32 cellular contexts compared by ENCODE assay signal in genomic region chr3:188700497-188700896, GRCh38.
DNase-seq lines count a peak whose midpoint lies in the region; ATAC-seq lines count a peak whose summit lies in the region.
"Had no signal": no experiment of that assay in that cellular context is flagged by ENCODE, and none has a peak within 500 bp of the region (broad histone marks: within the 10 kb centered on the region; RNA-seq: fewer than 3 reads in every experiment).

No MANE protein-coding gene starts in this region.

- ATAC-seq in stimulated activated naive CD8-positive, alpha-beta T cell treated with anti-CD3 and anti-CD28 coated beads, Interleukin-15, Interleukin-2, amounts not matched to agents 100 U/mL and 50 U/mL, for 24 hours: peak; percentile 83
- ATAC-seq in GM21526 (IDR thresholded peaks at IDR 0.05; ENCODE audit: low FRiP score, unreplicated experiment): no peak
- ATAC-seq: left lung, right cardiac atrium had no signal

- peak; percentile 51 for DNase-seq in activated CD4-positive, alpha-beta T cell treated with anti-CD3 and anti-CD28 coated beads for 48 hours
- no peak for DNase-seq in activated CD4-positive, alpha-beta T cell treated with anti-CD3 and anti-CD28 coated beads for 1 hour
- DNase-seq in stimulated activated CD4-positive, alpha-beta T cell treated with anti-CD3 and anti-CD28 coated beads, Interleukin-4, amount 100 ng/mL, for 24 hours: peak; percentile 36
- no peak for DNase-seq in stimulated activated CD4-positive, alpha-beta T cell treated with anti-CD3 and anti-CD28 coated beads, Interleukin-2, amount 100 ng/mL, for 48 hours
- peak; percentile 12 for DNase-seq in activated naive CD4-positive, alpha-beta T cell treated with anti-CD3 and anti-CD28 coated beads, Interleukin-2, amount 50 U/mL, for 16 hours
- DNase-seq in stimulated activated naive CD8-positive, alpha-beta T cell treated with anti-CD3 and anti-CD28 coated beads, Interleukin-15, Interleukin-2, amounts not matched to agents 100 U/mL and 50 U/mL, for 24 hours: peak; percentile 16
- no peak for DNase-seq in NCI-H345 (lab: John Stamatoyannopoulos, UW)
- DNase-seq: activated CD4-positive, alpha-beta T cell treated with anti-CD3 and anti-CD28 coated beads, Interleukin-2, amount 10 ng/mL, durations not matched to agents 24 days and 14 days; activated gamma-delta T cell treated with Interleukin-2 at 50 U/mL for 16 hours; amygdala; brain microvascular endothelial cell; Calu3; CD4-positive, CD25-positive, alpha-beta regulatory T cell; cerebellar nuclear complex; DMS79 treated with DMSO at 0.1 percent for 48 hours; dorsolateral prefrontal cortex; foreskin fibroblast; GF-D8; GOT3; head of caudate nucleus; HFFc6; islet precursor cell; left lung; NCI-H1048; NCI-H2107; NCI-H446; NCI-H774; posterior cingulate gyrus; right cardiac atrium; SIG-M5; thyroid gland had no signal

Comparison
In these comparisons a context has a peak if more than half of its experiments do, and no peak if none do; other contexts are left out.
1. DNase-seq: peak in activated CD4-positive, alpha-beta T cell treated with anti-CD3 and anti-CD28 coated beads for 48 hours (single experiment), stimulated activated CD4-positive, alpha-beta T cell treated with anti-CD3 and anti-CD28 coated beads, Interleukin-4, amount 100 ng/mL, for 24 hours (single experiment), activated naive CD4-positive, alpha-beta T cell treated with anti-CD3 and anti-CD28 coated beads, Interleukin-2, amount 50 U/mL, for 16 hours (single experiment) and stimulated activated naive CD8-positive, alpha-beta T cell treated with anti-CD3 and anti-CD28 coated beads, Interleukin-15, Interleukin-2, amounts not matched to agents 100 U/mL and 50 U/mL, for 24 hours (single experiment); none in activated CD4-positive, alpha-beta T cell treated with anti-CD3 and anti-CD28 coated beads for 1 hour (single experiment), stimulated activated CD4-positive, alpha-beta T cell treated with anti-CD3 and anti-CD28 coated beads, Interleukin-2, amount 100 ng/mL, for 48 hours (0 of 2) and NCI-H345 (single experiment).